ENCODE assay signal across 1 cellular context in genomic region chr2:176068037-176068832, GRCh38.
TF ChIP-seq lines count a peak whose summit lies in the region.

No MANE protein-coding gene starts in this region.

TF ChIP-seq in WTC11, 78 proteins besides CTCF, POLR2A, EP300 and RAD21 (continued from another document):
- no peak for TF ChIP-seq AR (CRISPR knock-in tag; IDR thresholded peaks at IDR 0.05)
- no peak for TF ChIP-seq RELA (CRISPR knock-in tag; IDR thresholded peaks at IDR 0.05; ENCODE audit: borderline replicate concordance)
- TF ChIP-seq RORB (CRISPR knock-in tag; IDR thresholded peaks at IDR 0.05), result no peak
- TF ChIP-seq NFE2L1 (CRISPR knock-in tag; IDR thresholded peaks at IDR 0.05), result no peak
- TF ChIP-seq MXD4 (CRISPR knock-in tag; IDR thresholded peaks at IDR 0.05; ENCODE audit: borderline replicate concordance), result no peak
- no peak for TF ChIP-seq ZNF219 (CRISPR knock-in tag; IDR thresholded peaks at IDR 0.05; ENCODE audit: borderline replicate concordance)
- TF ChIP-seq ZNF263 (CRISPR knock-in tag; IDR thresholded peaks at IDR 0.05; ENCODE audit: low read depth), result no peak
- no peak for TF ChIP-seq SMAD3 (CRISPR knock-in tag; IDR thresholded peaks at IDR 0.05; ENCODE audit: borderline replicate concordance)
- no peak for TF ChIP-seq FOXP4 (CRISPR knock-in tag; IDR thresholded peaks at IDR 0.05)
- TF ChIP-seq GTF2I (CRISPR knock-in tag; conservative IDR thresholded peaks at IDR 0.05), result no peak
- no peak for TF ChIP-seq USF2 (CRISPR knock-in tag; IDR thresholded peaks at IDR 0.05)
- no peak for TF ChIP-seq MYBL2 (CRISPR knock-in tag; IDR thresholded peaks at IDR 0.05)
- TF ChIP-seq ZBTB43 (CRISPR knock-in tag; IDR thresholded peaks at IDR 0.05), result no peak
- TF ChIP-seq ZMAT4 (CRISPR knock-in tag; IDR thresholded peaks at IDR 0.05), result no peak
- TF ChIP-seq SMAD4 (CRISPR knock-in tag; IDR thresholded peaks at IDR 0.05), result no peak
